ENCODE assay signal across 2 cellular contexts in the genomic region with DNA sequence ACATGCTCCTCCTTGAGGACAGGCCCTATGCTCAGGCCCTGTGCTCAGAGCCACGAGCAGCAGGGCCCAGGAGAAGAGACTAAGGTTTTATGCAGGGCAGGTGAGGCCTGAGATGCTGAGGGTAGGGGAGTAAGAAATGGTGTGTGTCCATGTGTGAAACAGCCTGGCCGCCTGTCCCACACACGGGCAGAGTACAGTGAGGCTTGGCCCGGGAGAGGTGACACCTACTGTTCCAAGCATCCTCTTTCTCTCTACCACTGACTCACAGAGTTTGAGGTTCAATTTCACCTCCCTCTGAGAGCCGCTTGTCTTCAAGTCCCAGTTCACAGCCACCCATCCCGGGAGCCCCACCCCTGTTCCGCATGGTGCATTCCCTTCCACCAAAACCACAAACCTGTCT.
TF ChIP-seq lines count a peak whose summit lies in the region.

No MANE protein-coding gene starts in this region.

TF ChIP-seq in K562, 482 proteins besides CTCF, POLR2A, EP300 and RAD21:
- TF ChIP-seq ZNF707 (CRISPR knock-in tag; conservative IDR thresholded peaks at IDR 0.05) (no peak), ZNF75A (CRISPR knock-in tag; IDR thresholded peaks at IDR 0.05) (peak; percentile 66; the same call in 1 of the 2 replicates), NFE2L1 (tag; IDR thresholded peaks at IDR 0.05; ENCODE audit: borderline replicate concordance, low read depth) (no peak)
- TF ChIP-seq, protein P1, sequence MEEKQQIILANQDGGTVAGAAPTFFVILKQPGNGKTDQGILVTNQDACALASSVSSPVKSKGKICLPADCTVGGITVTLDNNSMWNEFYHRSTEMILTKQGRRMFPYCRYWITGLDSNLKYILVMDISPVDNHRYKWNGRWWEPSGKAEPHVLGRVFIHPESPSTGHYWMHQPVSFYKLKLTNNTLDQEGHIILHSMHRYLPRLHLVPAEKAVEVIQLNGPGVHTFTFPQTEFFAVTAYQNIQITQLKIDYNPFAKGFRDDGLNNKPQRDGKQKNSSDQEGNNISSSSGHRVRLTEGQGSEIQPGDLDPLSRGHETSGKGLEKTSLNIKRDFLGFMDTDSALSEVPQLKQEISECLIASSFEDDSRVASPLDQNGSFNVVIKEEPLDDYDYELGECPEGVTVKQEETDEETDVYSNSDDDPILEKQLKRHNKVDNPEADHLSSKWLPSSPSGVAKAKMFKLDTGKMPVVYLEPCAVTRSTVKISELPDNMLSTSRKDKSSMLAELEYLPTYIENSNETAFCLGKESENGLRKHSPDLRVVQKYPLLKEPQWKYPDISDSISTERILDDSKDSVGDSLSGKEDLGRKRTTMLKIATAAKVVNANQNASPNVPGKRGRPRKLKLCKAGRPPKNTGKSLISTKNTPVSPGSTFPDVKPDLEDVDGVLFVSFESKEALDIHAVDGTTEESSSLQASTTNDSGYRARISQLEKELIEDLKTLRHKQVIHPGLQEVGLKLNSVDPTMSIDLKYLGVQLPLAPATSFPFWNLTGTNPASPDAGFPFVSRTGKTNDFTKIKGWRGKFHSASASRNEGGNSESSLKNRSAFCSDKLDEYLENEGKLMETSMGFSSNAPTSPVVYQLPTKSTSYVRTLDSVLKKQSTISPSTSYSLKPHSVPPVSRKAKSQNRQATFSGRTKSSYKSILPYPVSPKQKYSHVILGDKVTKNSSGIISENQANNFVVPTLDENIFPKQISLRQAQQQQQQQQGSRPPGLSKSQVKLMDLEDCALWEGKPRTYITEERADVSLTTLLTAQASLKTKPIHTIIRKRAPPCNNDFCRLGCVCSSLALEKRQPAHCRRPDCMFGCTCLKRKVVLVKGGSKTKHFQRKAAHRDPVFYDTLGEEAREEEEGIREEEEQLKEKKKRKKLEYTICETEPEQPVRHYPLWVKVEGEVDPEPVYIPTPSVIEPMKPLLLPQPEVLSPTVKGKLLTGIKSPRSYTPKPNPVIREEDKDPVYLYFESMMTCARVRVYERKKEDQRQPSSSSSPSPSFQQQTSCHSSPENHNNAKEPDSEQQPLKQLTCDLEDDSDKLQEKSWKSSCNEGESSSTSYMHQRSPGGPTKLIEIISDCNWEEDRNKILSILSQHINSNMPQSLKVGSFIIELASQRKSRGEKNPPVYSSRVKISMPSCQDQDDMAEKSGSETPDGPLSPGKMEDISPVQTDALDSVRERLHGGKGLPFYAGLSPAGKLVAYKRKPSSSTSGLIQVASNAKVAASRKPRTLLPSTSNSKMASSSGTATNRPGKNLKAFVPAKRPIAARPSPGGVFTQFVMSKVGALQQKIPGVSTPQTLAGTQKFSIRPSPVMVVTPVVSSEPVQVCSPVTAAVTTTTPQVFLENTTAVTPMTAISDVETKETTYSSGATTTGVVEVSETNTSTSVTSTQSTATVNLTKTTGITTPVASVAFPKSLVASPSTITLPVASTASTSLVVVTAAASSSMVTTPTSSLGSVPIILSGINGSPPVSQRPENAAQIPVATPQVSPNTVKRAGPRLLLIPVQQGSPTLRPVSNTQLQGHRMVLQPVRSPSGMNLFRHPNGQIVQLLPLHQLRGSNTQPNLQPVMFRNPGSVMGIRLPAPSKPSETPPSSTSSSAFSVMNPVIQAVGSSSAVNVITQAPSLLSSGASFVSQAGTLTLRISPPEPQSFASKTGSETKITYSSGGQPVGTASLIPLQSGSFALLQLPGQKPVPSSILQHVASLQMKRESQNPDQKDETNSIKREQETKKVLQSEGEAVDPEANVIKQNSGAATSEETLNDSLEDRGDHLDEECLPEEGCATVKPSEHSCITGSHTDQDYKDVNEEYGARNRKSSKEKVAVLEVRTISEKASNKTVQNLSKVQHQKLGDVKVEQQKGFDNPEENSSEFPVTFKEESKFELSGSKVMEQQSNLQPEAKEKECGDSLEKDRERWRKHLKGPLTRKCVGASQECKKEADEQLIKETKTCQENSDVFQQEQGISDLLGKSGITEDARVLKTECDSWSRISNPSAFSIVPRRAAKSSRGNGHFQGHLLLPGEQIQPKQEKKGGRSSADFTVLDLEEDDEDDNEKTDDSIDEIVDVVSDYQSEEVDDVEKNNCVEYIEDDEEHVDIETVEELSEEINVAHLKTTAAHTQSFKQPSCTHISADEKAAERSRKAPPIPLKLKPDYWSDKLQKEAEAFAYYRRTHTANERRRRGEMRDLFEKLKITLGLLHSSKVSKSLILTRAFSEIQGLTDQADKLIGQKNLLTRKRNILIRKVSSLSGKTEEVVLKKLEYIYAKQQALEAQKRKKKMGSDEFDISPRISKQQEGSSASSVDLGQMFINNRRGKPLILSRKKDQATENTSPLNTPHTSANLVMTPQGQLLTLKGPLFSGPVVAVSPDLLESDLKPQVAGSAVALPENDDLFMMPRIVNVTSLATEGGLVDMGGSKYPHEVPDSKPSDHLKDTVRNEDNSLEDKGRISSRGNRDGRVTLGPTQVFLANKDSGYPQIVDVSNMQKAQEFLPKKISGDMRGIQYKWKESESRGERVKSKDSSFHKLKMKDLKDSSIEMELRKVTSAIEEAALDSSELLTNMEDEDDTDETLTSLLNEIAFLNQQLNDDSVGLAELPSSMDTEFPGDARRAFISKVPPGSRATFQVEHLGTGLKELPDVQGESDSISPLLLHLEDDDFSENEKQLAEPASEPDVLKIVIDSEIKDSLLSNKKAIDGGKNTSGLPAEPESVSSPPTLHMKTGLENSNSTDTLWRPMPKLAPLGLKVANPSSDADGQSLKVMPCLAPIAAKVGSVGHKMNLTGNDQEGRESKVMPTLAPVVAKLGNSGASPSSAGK (IDR thresholded peaks at IDR 0.05), result 0 out of 2 replicates have a peak, but pooled peaks have one; percentile 17

TF ChIP-seq in H1, 55 proteins besides CTCF, POLR2A, EP300 and RAD21:
- no peak for TF ChIP-seq SP4 (IDR thresholded peaks at IDR 0.05; ENCODE audit: low read length)
- no peak for TF ChIP-seq CTBP2 (IDR thresholded peaks at IDR 0.05; ENCODE audit: borderline replicate concordance, insufficient read depth, insufficient read length, low read length)
- TF ChIP-seq, protein P2, sequence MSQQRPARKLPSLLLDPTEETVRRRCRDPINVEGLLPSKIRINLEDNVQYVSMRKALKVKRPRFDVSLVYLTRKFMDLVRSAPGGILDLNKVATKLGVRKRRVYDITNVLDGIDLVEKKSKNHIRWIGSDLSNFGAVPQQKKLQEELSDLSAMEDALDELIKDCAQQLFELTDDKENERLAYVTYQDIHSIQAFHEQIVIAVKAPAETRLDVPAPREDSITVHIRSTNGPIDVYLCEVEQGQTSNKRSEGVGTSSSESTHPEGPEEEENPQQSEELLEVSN (IDR thresholded peaks at IDR 0.05), result peak; percentile 49; the same call in 1 of the 2 replicates
- TF ChIP-seq KDM5A (IDR thresholded peaks at IDR 0.05; ENCODE audit: low read length), result no peak
